Comparison of ENCODE assay signal across 15 cellular contexts in the genomic region with DNA sequence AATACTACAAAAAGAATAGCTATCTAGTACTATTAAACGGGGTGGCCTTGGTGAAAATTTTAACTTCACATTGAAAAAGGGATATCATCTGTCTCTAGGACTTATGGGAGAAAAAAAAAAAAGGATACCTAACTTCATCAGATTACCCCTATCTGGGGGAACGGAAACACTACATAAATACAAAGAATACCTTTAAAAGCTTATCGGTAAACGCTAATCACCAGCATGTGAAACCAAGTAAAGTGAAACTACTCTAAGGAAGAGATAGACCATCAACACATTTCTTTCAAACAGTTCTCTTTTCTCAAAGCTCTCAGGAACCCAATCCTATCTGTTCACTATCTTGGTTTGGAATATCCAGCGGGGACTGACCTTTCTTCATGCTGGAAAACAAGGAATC. TPM values are rescaled to one million over a fixed set of nuclear protein-coding genes. Genes with fewer than 3 reads are reported as not detected.
DNase-seq lines count a peak whose midpoint lies in the region; ATAC-seq and TF ChIP-seq lines count a peak whose summit lies in the region.
"Had no signal": no experiment of that assay in that cellular context is flagged by ENCODE, and none has a peak within 500 bp of the region (broad histone marks: within the 10 kb centered on the region; RNA-seq: fewer than 3 reads in every experiment).

No MANE protein-coding gene starts in this region.

- no peak for ATAC-seq in activated CD8-positive, alpha-beta memory T cell treated with anti-CD3 and anti-CD28 coated beads, Interleukin-2, amount 10 ng/mL, durations not matched to agents 7 days and 5 days
- ATAC-seq in HG03066 (IDR thresholded peaks at IDR 0.05; ENCODE audit: low read depth, unreplicated experiment) = peak; percentile 22
- ATAC-seq in GM21737 (IDR thresholded peaks at IDR 0.05; ENCODE audit: unreplicated experiment) = no peak
- ATAC-seq: gastroesophageal sphincter had no signal

- H3K9me3 ChIP-seq in suprapubic skin = no peaks in the 10 kb centered on the region
- H3K9me3 ChIP-seq: gastroesophageal sphincter, SJSA1 had no signal

- peaks cover 5% of the 10 kb centered on the region for H3K36me3 Mint-ChIP-seq in activated CD8-positive, alpha-beta memory T cell treated with anti-CD3 and anti-CD28 coated beads, Interleukin-2, amount 10 ng/mL, durations not matched to agents 7 days and 5 days
- peaks cover 9% of the 10 kb centered on the region for H3K36me3 Mint-ChIP-seq in activated naive CD8-positive, alpha-beta T cell
- no peaks in the 10 kb centered on the region for H3K36me3 Mint-ChIP-seq in progenitor cell of endocrine pancreas (ENCODE audit: insufficient read depth)

- CTCF ChIA-PET in activated CD8-positive, alpha-beta memory T cell treated with anti-CD3 and anti-CD28 coated beads, Interleukin-2, amount 10 ng/mL, durations not matched to agents 7 days and 5 days (lab: Charles Lee) = interaction anchor here (0.8 to 1.9 kb wide), 2 partner anchors 14 to 375 kb away, joined by 3 to 8 read pairs; no protein-coding TSS in a partner anchor

- H3K27me3 ChIP-seq in suprapubic skin = no peaks in the 10 kb centered on the region
- H3K27me3 ChIP-seq: dorsolateral prefrontal cortex, gastroesophageal sphincter, SJSA1 had no signal

- peak overlapping the region; percentile 61 for H3K4me3 Mint-ChIP-seq in activated CD8-positive, alpha-beta memory T cell treated with anti-CD3 and anti-CD28 coated beads, Interleukin-2, amount 10 ng/mL, durations not matched to agents 7 days and 5 days
- peak overlapping the region; percentile 46 for H3K4me3 Mint-ChIP-seq in activated naive CD8-positive, alpha-beta T cell
- H3K4me3 Mint-ChIP-seq in progenitor cell of endocrine pancreas (ENCODE audit: low read depth) = peak overlapping the region; percentile 14

- TF ChIP-seq CTCF in progenitor cell of endocrine pancreas (IDR thresholded peaks at IDR 0.05; ENCODE audit: unreplicated experiment) (no peak), suprapubic skin (IDR thresholded peaks at IDR 0.05) (no peak)

- TF ChIP-seq POLR2A in suprapubic skin (IDR thresholded peaks at IDR 0.05) = no peak

- H3K4me1 Mint-ChIP-seq in activated CD8-positive, alpha-beta memory T cell treated with anti-CD3 and anti-CD28 coated beads, Interleukin-2, amount 10 ng/mL, durations not matched to agents 7 days and 5 days = peaks cover 34% of the 10 kb centered on the region
- H3K4me1 Mint-ChIP-seq in activated naive CD8-positive, alpha-beta T cell (ENCODE audit: low read depth) = peaks cover 34% of the 10 kb centered on the region
- H3K4me1 Mint-ChIP-seq in progenitor cell of endocrine pancreas (ENCODE audit: low read depth) = peaks cover 24% of the 10 kb centered on the region

- peaks cover 15% of the 10 kb centered on the region for H3K4me1 ChIP-seq in suprapubic skin

- no peak overlapping the region for H3K4me3 ChIP-seq in suprapubic skin
- H3K4me3 ChIP-seq: gastroesophageal sphincter, SJSA1 had no signal

- WGBS in suprapubic skin = 86% methylated on average over 5 of the region's 5 CpGs

- no peaks in the 10 kb centered on the region for H3K27me3 Mint-ChIP-seq in activated CD8-positive, alpha-beta memory T cell treated with anti-CD3 and anti-CD28 coated beads, Interleukin-2, amount 10 ng/mL, durations not matched to agents 7 days and 5 days
- no peaks in the 10 kb centered on the region for H3K27me3 Mint-ChIP-seq in activated naive CD8-positive, alpha-beta T cell
- no peaks in the 10 kb centered on the region for H3K27me3 Mint-ChIP-seq in progenitor cell of endocrine pancreas

- no peak overlapping the region for H3K27ac ChIP-seq in suprapubic skin
- H3K27ac ChIP-seq: gastroesophageal sphincter, SJSA1 had no signal

- peak overlapping the region; percentile 69 for H3K27ac Mint-ChIP-seq in activated CD8-positive, alpha-beta memory T cell treated with anti-CD3 and anti-CD28 coated beads, Interleukin-2, amount 10 ng/mL, durations not matched to agents 7 days and 5 days
- peak overlapping the region; percentile 55 for H3K27ac Mint-ChIP-seq in activated naive CD8-positive, alpha-beta T cell
- peak overlapping the region; percentile 88 for H3K27ac Mint-ChIP-seq in progenitor cell of endocrine pancreas

- H3K9me3 Mint-ChIP-seq in activated CD8-positive, alpha-beta memory T cell treated with anti-CD3 and anti-CD28 coated beads, Interleukin-2, amount 10 ng/mL, durations not matched to agents 7 days and 5 days (ENCODE audit: low read depth) = no peaks in the 10 kb centered on the region
- H3K9me3 Mint-ChIP-seq in activated naive CD8-positive, alpha-beta T cell (ENCODE audit: low read depth) = no peaks in the 10 kb centered on the region
- H3K9me3 Mint-ChIP-seq in progenitor cell of endocrine pancreas (ENCODE audit: low read depth) = no peaks in the 10 kb centered on the region

- DNase-seq in activated CD8-positive, alpha-beta memory T cell treated with anti-CD3 and anti-CD28 coated beads, Interleukin-2, amount 10 ng/mL, durations not matched to agents 7 days and 5 days = no peak
- DNase-seq in activated CD8-positive, alpha-beta memory T cell treated with anti-CD3 and anti-CD28 coated beads, Interleukin-2, amount 50 U/mL, for 4 hours = no peak
- no peak for DNase-seq in progenitor cell of endocrine pancreas (ENCODE audit: low spot score, unreplicated experiment)
- DNase-seq in suprapubic skin (ENCODE audit: low spot score in 2 of 2) = no peak
- no peak for DNase-seq in NCI-H2227 treated with DMSO at 0.1 percent for 48 hours (lab: John Stamatoyannopoulos, UW)
- DNase-seq: dorsolateral prefrontal cortex; kidney glomerular epithelial cell; NCI-H1105 treated with DMSO at 0.1 percent for 48 hours; NCI-H524 treated with DMSO at 0.1 percent for 48 hours; stimulated activated CD4-positive, alpha-beta T cell treated with anti-CD3 and anti-CD28 coated beads, Interleukin-12 subunit alpha, Interleukin-12 subunit beta, amount 100 ng/mL, for 4 hours had no signal

- TF ChIP-seq EP300 in suprapubic skin (IDR thresholded peaks at IDR 0.05) = no peak

- no peaks in the 10 kb centered on the region for H3K36me3 ChIP-seq in suprapubic skin

RNA-seq across cellular contexts. Expression of a gene that starts 3.5 kb away (rescaled TPM):
- 10 to 100 TPM; 10.5 to 11.5 TPM for total RNA-seq in activated CD8-positive, alpha-beta memory T cell treated with anti-CD3 and anti-CD28 coated beads, Interleukin-2, amount 10 ng/mL, durations not matched to agents 7 days and 5 days
- 6.3 and 6.4 TPM in 2 replicates for total RNA-seq in progenitor cell of endocrine pancreas
- 10 to 100 TPM; 14.6 to 43.0 (median 16.7) TPM for total RNA-seq in suprapubic skin
